In genomic region chr20:44081888-44082287, GRCh38 we compare ENCODE assay signal across 26 cellular contexts.
"Had no signal": no experiment of that assay in that cellular context is flagged by ENCODE, and none has a peak within 500 bp of the region (broad histone marks: within the 10 kb centered on the region; RNA-seq: fewer than 3 reads in every experiment).

No MANE protein-coding gene starts in this region.

- H3K27ac Mint-ChIP-seq: memory B cell, nephron, neural progenitor cell, progenitor cell of endocrine pancreas had no signal

- H3K36me3 Mint-ChIP-seq: memory B cell, naive B cell, neural progenitor cell had no signal

- H3K4me3 ChIP-seq: coronary artery, esophagus muscularis mucosa, gastroesophageal sphincter, heart left ventricle, lung, mucosa of descending colon, neural progenitor cell, suprapubic skin, transverse colon, upper lobe of right lung, vagina had no signal

- H3K9me3 ChIP-seq: esophagus muscularis mucosa, gastroesophageal sphincter, heart left ventricle, mucosa of descending colon, suprapubic skin, transverse colon, upper lobe of right lung, vagina had no signal

- H3K4me2 ChIP-seq: neural progenitor cell had no signal

- ATAC-seq: foreskin keratinocyte; gastroesophageal sphincter; heart left ventricle; left lobe of liver; mucosa of descending colon; stimulated activated naive CD8-positive, alpha-beta T cell treated with anti-CD3 and anti-CD28 coated beads, Interleukin-15, amount 100 ng/mL, for 72 hours; upper lobe of right lung had no signal

- DNase-seq: effector memory CD4-positive, alpha-beta T cell; foreskin keratinocyte; heart left ventricle; hippocampal formation; mucosa of descending colon; naive B cell; small intestine; stimulated activated CD4-positive, alpha-beta T cell treated with anti-CD3 and anti-CD28 coated beads, Interleukin-15, amount 100 ng/mL, for 24 hours; stimulated activated CD4-positive, alpha-beta T cell treated with anti-CD3 and anti-CD28 coated beads, Interleukin-2, amount 100 ng/mL, for 48 hours; stimulated activated naive CD4-positive, alpha-beta T cell; stimulated activated naive CD8-positive, alpha-beta T cell treated with anti-CD3 and anti-CD28 coated beads, Interleukin-15, amount 100 ng/mL, for 72 hours; transverse colon; upper lobe of right lung had no signal

- H2AFZ ChIP-seq: neural progenitor cell, parathyroid adenoma had no signal

- H3K27ac ChIP-seq: coronary artery, foreskin keratinocyte, gastroesophageal sphincter, neural progenitor cell, parathyroid adenoma, suprapubic skin, transverse colon, upper lobe of right lung, vagina had no signal

- H3K9me3 Mint-ChIP-seq: memory B cell; nephron; neural progenitor cell; stimulated activated naive CD8-positive, alpha-beta T cell treated with anti-CD3 and anti-CD28 coated beads, Interleukin-15, amount 100 ng/mL, for 72 hours had no signal

- H3K36me3 ChIP-seq: esophagus muscularis mucosa, gastroesophageal sphincter, heart left ventricle, neural progenitor cell, suprapubic skin, transverse colon, upper lobe of right lung, vagina had no signal

- FAIRE-seq: keratinocyte, small intestine had no signal

- H3K4me3 Mint-ChIP-seq: memory B cell; naive B cell; nephron; neural progenitor cell; stimulated activated naive CD8-positive, alpha-beta T cell treated with anti-CD3 and anti-CD28 coated beads, Interleukin-15, amount 100 ng/mL, for 72 hours had no signal

- H3K79me2 ChIP-seq: parathyroid adenoma had no signal

- H3K27me3 Mint-ChIP-seq: memory B cell; stimulated activated naive CD8-positive, alpha-beta T cell treated with anti-CD3 and anti-CD28 coated beads, Interleukin-15, amount 100 ng/mL, for 72 hours had no signal

- H3K27me3 ChIP-seq: esophagus muscularis mucosa, gastroesophageal sphincter, heart left ventricle, neural progenitor cell, transverse colon, upper lobe of right lung, vagina had no signal

- H3K4me1 ChIP-seq: foreskin keratinocyte, neural progenitor cell, transverse colon, upper lobe of right lung had no signal

- H3K9ac ChIP-seq: neural progenitor cell, parathyroid adenoma had no signal

- H3K4me1 Mint-ChIP-seq: naive B cell had no signal
